16 cellular contexts compared by ENCODE assay signal in the genomic region with DNA sequence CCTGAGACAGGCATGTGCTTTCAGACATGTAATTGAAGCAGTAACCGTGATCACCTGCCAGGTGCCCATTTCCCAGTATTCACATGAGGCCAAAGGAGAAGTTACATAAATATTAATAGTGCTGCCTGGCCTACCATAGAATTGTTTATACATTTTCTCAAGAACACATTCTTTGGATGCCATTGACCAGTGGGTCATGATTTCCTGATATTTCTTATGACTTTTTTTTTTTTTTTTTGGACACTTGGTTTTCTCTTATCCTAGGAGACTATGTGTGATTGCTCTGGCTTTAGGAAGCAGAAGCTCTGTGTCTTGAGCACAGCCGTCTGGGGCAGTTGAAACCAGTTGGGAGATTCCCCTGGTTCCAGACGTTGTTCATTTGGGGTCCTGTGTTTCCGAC.
A peak's percentile ranks its signal among the peaks of the same experiment; 100 is the strongest.
DNase-seq lines count a peak whose midpoint lies in the region; ATAC-seq and TF ChIP-seq lines count a peak whose summit lies in the region.
"Had no signal": no experiment of that assay in that cellular context is flagged by ENCODE, and none has a peak within 500 bp of the region (broad histone marks: within the 10 kb centered on the region; RNA-seq: fewer than 3 reads in every experiment).

No MANE protein-coding gene starts in this region.

- DNase-seq in AG20443 (ENCODE audit: low spot score) (peak; percentile 56), M059J (ENCODE audit: low read depth) (peak; percentile 51), fibroblast of gingiva (ENCODE audit: low read depth) (peak; percentile 69), mucosa of gallbladder (ENCODE audit: low spot score) (no peak), NOMO-1 (lab: John Stamatoyannopoulos, UW; ENCODE audit: unreplicated experiment in 2 of 2) (no peak), NCI-H510A (lab: John Stamatoyannopoulos, UW) (no peak)
- DNase-seq: foreskin melanocyte, H9, OCI-M1, retina, T-helper 9 cell had no signal

- no peaks in the 10 kb centered on the region for H3K9me3 Mint-ChIP-seq in nephron
- H3K9me3 Mint-ChIP-seq: neural crest cell had no signal

- no peak for TF ChIP-seq CTCF in nephron (IDR thresholded peaks at IDR 0.05; ENCODE audit: unreplicated experiment in 3 of 3)

- ATAC-seq in esophagus mucosa = no peak

- peaks cover 35% of the 10 kb centered on the region for H3K4me1 Mint-ChIP-seq in nephron
- H3K4me1 Mint-ChIP-seq: B cell had no signal

- H3K27ac Mint-ChIP-seq in nephron = peak overlapping the region in 2 of 3 experiments; percentile 39 to 46
- H3K27ac Mint-ChIP-seq: B cell, H9 had no signal

- H3K36me3 Mint-ChIP-seq in nephron (ENCODE audit: low read depth) = peaks cover 32% of the 10 kb centered on the region

- no peaks in the 10 kb centered on the region for H3K27me3 Mint-ChIP-seq in nephron (ENCODE audit: low read depth)
- H3K27me3 Mint-ChIP-seq: B cell, brain had no signal

- no peak overlapping the region for H3K4me3 Mint-ChIP-seq in nephron
- H3K4me3 Mint-ChIP-seq: B cell, brain, H9, neural crest cell had no signal

Comparison
In these comparisons a context has a peak if more than half of its experiments do, and no peak if none do; other contexts are left out.
1. DNase-seq: peak in AG20443 (single experiment), M059J (single experiment) and fibroblast of gingiva (single experiment); none in mucosa of gallbladder (single experiment), NOMO-1 (0 of 2) and NCI-H510A (single experiment).